In the genomic region with DNA sequence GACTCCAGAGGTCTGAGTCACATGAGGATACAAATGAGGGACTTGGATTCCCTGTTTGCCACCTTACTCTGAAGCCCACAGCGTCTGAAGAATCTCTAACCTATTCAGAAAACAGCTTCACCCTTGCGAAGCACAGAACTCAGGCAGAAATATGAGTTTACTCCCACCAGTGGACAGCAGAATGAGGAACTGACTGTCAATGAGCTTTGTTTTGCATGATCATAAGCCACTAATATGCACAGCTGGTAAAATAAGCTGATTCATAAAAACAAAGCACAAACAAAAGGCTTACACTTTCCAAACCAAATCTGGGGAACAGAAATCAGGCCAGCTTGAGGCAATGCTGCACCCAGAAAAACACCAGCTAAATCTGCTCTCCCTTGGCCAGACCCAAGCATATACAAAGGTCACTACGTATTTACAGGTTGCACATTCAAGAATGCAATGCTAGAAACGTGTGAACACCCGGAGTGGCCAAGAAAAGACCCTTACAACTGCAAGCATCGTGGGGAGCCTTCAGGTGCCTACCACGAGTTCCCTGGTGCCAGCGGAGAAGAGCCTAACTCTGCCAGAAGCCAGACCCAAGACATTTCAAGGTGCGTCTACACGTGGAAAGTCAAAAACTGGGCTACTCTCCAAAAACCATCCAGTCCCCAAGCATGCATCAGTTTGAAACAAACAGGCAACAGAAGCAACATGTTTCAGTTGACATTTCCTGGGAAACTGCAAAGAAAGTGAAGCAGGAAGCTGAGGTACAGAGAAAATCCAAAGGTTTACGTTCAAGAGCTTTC, we compare ENCODE assay signal across 22 cellular contexts.
DNase-seq lines count a peak whose midpoint lies in the region; ATAC-seq, FAIRE-seq and TF ChIP-seq lines count a peak whose summit lies in the region.
"Had no signal": no experiment of that assay in that cellular context is flagged by ENCODE, and none has a peak within 500 bp of the region (broad histone marks: within the 10 kb centered on the region; RNA-seq: fewer than 3 reads in every experiment).

No MANE protein-coding gene starts in this region.

- TF ChIP-seq CTCF in heart right ventricle (IDR thresholded peaks at IDR 0.05) = no peak
- no peak for TF ChIP-seq CTCF in K562 (IDR thresholded peaks at IDR 0.05 in 2 of 3, conservative IDR thresholded peaks at IDR 0.05 in 1 of 3; ENCODE audit: insufficient read depth in 2 of 3, low read depth in 1 of 3, low read length in 3 of 3)
- no peak for TF ChIP-seq CTCF in spleen (IDR thresholded peaks at IDR 0.05 in 8 of 11, conservative IDR thresholded peaks at IDR 0.05 in 3 of 11)
- TF ChIP-seq CTCF in stomach (IDR thresholded peaks at IDR 0.05) = no peak

- 73 to 81% methylated on average over 11 of the region's 11 CpGs for WGBS in heart right ventricle, 2 donors
- whole genome bisulfite sequencing in K562 (ENCODE audit: insufficient coverage, low coverage, missing lambda C conversion rate) = 2% methylated on average over 11 of the region's 11 CpGs
- WGBS in spleen, 5 donors = 75 to 80% (median 76%) methylated on average over 11 of the region's 11 CpGs
- WGBS in stomach, 5 donors = 65 to 77% (median 76%) methylated on average over 8 to 11 of the region's 11 CpGs

- H2AFZ ChIP-seq in K562 (ENCODE audit: low read depth, low read length) = no peak overlapping the region

- in situ Hi-C loops in K562 (cut with MboI) = no loop called here

- no peaks in the 10 kb centered on the region for H3K79me2 ChIP-seq in K562 (ENCODE audit: control insufficient read depth, insufficient read depth, low read length)

- intact Hi-C loops in cardiac septum (cut with DNase I) (no loop called here), heart right ventricle (cut with DNase I) (loop anchor here in 2 of 10 donors (10.0 kb wide), 2 partner anchors 94 to 336 kb away; no protein-coding TSS in a partner anchor), K562 (cut with micrococcal nuclease) (no loop called here), spleen (cut with DNase I; ENCODE audit: low total_unique reads) (no loop called here), stomach (cut with DNase I; ENCODE audit: low total_unique reads) (loop anchor here (10.0 kb wide), 1 partner anchor 204 kb away; a partner anchor contains a TSS)

- DNase-seq in cardiac septum (ENCODE audit: low spot score) (peak; percentile 36), heart right ventricle (no peak), K562 (ENCODE audit: extremely low read depth in 1 of 4, low spot score in 3 of 4) (no peak), myocyte (ENCODE audit: low read depth) (peak; percentile 58), spleen (no peak), stomach (no peak), DMS 273 treated with DMSO at 0.1 percent for 48 hours (lab: John Stamatoyannopoulos, UW) (no peak)
- no peak for DNase-seq in stimulated activated CD4-positive, alpha-beta T cell treated with anti-CD3 and anti-CD28 coated beads, Interleukin-4, amount 100 ng/mL, for 4 hours
- DNase-seq: activated CD4-positive, alpha-beta T cell treated with anti-CD3 and anti-CD28 coated beads for 36 hours; activated CD8-positive, alpha-beta memory T cell treated with anti-CD3 and anti-CD28 coated beads, Interleukin-2, amount 50 U/mL, for 4 hours; activated gamma-delta T cell; aorta; colonic mucosa; DND-41; islet precursor cell; NCI-H2107; NCI-H69; PC-3; T1000 had no signal

- CTCF ChIA-PET in K562 (lab: Yijun Ruan, JAX; ENCODE audit: low intra/inter-chr PET ratio) = no interaction called here

- no peak overlapping the region for H3K4me2 ChIP-seq in K562 (ENCODE audit: insufficient read depth, low read length)

- no peaks in the 10 kb centered on the region for H3K9me1 ChIP-seq in K562 (ENCODE audit: control insufficient read depth, insufficient read depth, low read length)

- no peak for FAIRE-seq in K562 (lab: Jason Lieb, UNC)

- no peak for ATAC-seq in heart right ventricle
- no peak for ATAC-seq in K562
- ATAC-seq: activated CD4-positive, alpha-beta T cell treated with anti-CD3 and anti-CD28 coated beads for 36 hours; PC-3 had no signal

- TF ChIP-seq RAD21 in K562 (CRISPR knock-in tag; conservative IDR thresholded peaks at IDR 0.05 in 1 of 2, IDR thresholded peaks at IDR 0.05 in 1 of 2) = no peak

- H3K27ac ChIP-seq in heart right ventricle (no peak overlapping the region), K562 (ENCODE audit: extremely low read depth, low read depth, low read length) (no peak overlapping the region), spleen (no peak overlapping the region), stomach (no peak overlapping the region)
- H3K27ac ChIP-seq: C4-2B, colonic mucosa, skin epidermis, tibial nerve had no signal

- H3K4me3 ChIP-seq in heart right ventricle (no peak overlapping the region), K562 (no peak overlapping the region), spleen (no peak overlapping the region), stomach (no peak overlapping the region)
- H3K4me3 ChIP-seq: colonic mucosa, skin epidermis, tibial nerve had no signal

- no peaks in the 10 kb centered on the region for H3K9me3 ChIP-seq in heart right ventricle
- H3K9me3 ChIP-seq in K562 (replicated peaks; ENCODE audit: control insufficient read depth, insufficient read depth, low read depth, low read length) = no peaks in the 10 kb centered on the region
- H3K9me3 ChIP-seq in spleen = no peaks in the 10 kb centered on the region
- no peaks in the 10 kb centered on the region for H3K9me3 ChIP-seq in stomach
- H3K9me3 ChIP-seq: colonic mucosa, tibial nerve had no signal

- H3K27me3 ChIP-seq in heart right ventricle (no peaks in the 10 kb centered on the region), K562 (ENCODE audit: control insufficient read depth in 2 of 2, insufficient read depth in 2 of 2, low read length in 2 of 2) (peaks cover 17 to 46% of the 10 kb centered on the region in 2 experiments), spleen (replicated peaks in 1 of 7) (no peaks in the 10 kb centered on the region), stomach (no peaks in the 10 kb centered on the region)
- H3K27me3 ChIP-seq: colonic mucosa, tibial nerve had no signal

- no peak for TF ChIP-seq POLR2A in K562 (conservative IDR thresholded peaks at IDR 0.05)
- TF ChIP-seq POLR2A in spleen (IDR thresholded peaks at IDR 0.05) = no peak
- TF ChIP-seq POLR2A in stomach (IDR thresholded peaks at IDR 0.05) = no peak

- TF ChIP-seq EP300 in K562 (IDR thresholded peaks at IDR 0.05; ENCODE audit: low read length) (no peak), stomach (IDR thresholded peaks at IDR 0.05) (no peak)

- H3K9ac ChIP-seq in K562 (ENCODE audit: insufficient read depth in 1 of 2, low read depth in 2 of 2, low read length in 2 of 2) = no peak overlapping the region

- POLR2A ChIA-PET in K562 (lab: Yijun Ruan, JAX) = interaction anchor here (0.9 kb wide), 1 partner anchor 8 kb away, joined by 4 read pairs; no protein-coding TSS in a partner anchor

- H4K20me1 ChIP-seq in K562 (replicated peaks; ENCODE audit: control insufficient read depth, insufficient read depth, low read length) = no peaks in the 10 kb centered on the region

- H3K4me1 ChIP-seq in heart right ventricle = peaks cover 0 to 41% (median 25%) of the 10 kb centered on the region in 9 donors
- H3K4me1 ChIP-seq in K562 (replicated peaks in 1 of 2; ENCODE audit: control insufficient read depth in 2 of 2, insufficient read depth in 2 of 2, low read length in 2 of 2) = no peaks in the 10 kb centered on the region
- H3K4me1 ChIP-seq in spleen = peaks cover 0 to 32% (median 13%) of the 10 kb centered on the region in 6 donors
- H3K4me1 ChIP-seq in stomach = peaks cover 0 to 45% (median 25%) of the 10 kb centered on the region in 4 donors
- H3K4me1 ChIP-seq: colonic mucosa had no signal

- BruUV-seq in K562 (replicated peaks; lab: Mats Ljungman, UMichigan) = no TSS peak

- no peaks in the 10 kb centered on the region for H3K36me3 ChIP-seq in heart right ventricle
- H3K36me3 ChIP-seq in K562 (ENCODE audit: control insufficient read depth, insufficient read depth, low read length) = no peaks in the 10 kb centered on the region
- H3K36me3 ChIP-seq in spleen = no peaks in the 10 kb centered on the region
- no peaks in the 10 kb centered on the region for H3K36me3 ChIP-seq in stomach
- H3K36me3 ChIP-seq: colonic mucosa, tibial nerve had no signal

TF ChIP-seq in K562, 482 proteins besides CTCF, POLR2A, EP300 and RAD21 (continues in another document):
- TF ChIP-seq ZNF253 (CRISPR knock-in tag; conservative IDR thresholded peaks at IDR 0.05) (no peak), SPI1 (IDR thresholded peaks at IDR 0.05; ENCODE audit: borderline replicate concordance, low read depth, low read length) (peak; percentile 55; the same call in 1 of the 2 replicates), L3MBTL2 (IDR thresholded peaks at IDR 0.05) (no peak), CBX1 (IDR thresholded peaks at IDR 0.05; ENCODE audit: low read depth) (no peak), CBFA2T3 (IDR thresholded peaks at IDR 0.05) (no peak), RBM15 (IDR thresholded peaks at IDR 0.05; ENCODE audit: insufficient read depth, low read length) (no peak), KLF13 (tag; IDR thresholded peaks at IDR 0.05; ENCODE audit: borderline replicate concordance, low read depth) (no peak)

Comparison
In these comparisons a context has a peak if more than half of its experiments do, and no peak if none do; other contexts are left out.
1. DNase-seq: peak in cardiac septum (single experiment) and myocyte (single experiment); none in heart right ventricle (0 of 2), K562 (0 of 4), spleen (single experiment), stomach (single experiment), DMS 273 treated with DMSO at 0.1 percent for 48 hours (single experiment) and stimulated activated CD4-positive, alpha-beta T cell treated with anti-CD3 and anti-CD28 coated beads, Interleukin-4, amount 100 ng/mL, for 4 hours (0 of 2).